ENCODE assay signal across 14 cellular contexts in genomic region chr9:136806067-136806466, GRCh38. TPM values are rescaled to one million over a fixed set of nuclear protein-coding genes. Genes with fewer than 3 reads are reported as not detected.
DNase-seq lines count a peak whose midpoint lies in the region; ATAC-seq and TF ChIP-seq lines count a peak whose summit lies in the region.
"Had no signal": no experiment of that assay in that cellular context is flagged by ENCODE, and none has a peak within 500 bp of the region (broad histone marks: within the 10 kb centered on the region; RNA-seq: fewer than 3 reads in every experiment).

No MANE protein-coding gene starts in this region.

- H3K4me3 Mint-ChIP-seq in GM23338, result peak overlapping the region; percentile 88
- H3K4me3 Mint-ChIP-seq in activated T-helper 2 cell treated with anti-CD3 and anti-CD28 coated beads, Interferon-gamma antibody, Interleukin-2, Interleukin-4, amounts not matched to agents 10 μg/mL and 5 μg/mL and 100 μg/mL, durations not matched to agents 14 hours and 24 hours and 36 hours (ENCODE audit: low read depth), result peak overlapping the region; percentile 85
- peak overlapping the region; percentile 78 to 92 (median 90) for H3K4me3 Mint-ChIP-seq in naive thymus-derived CD4-positive, alpha-beta T cell

- POLR2A ChIA-PET in naive thymus-derived CD4-positive, alpha-beta T cell (lab: Charles Lee), result interaction anchor here (0.7 to 4.7 kb wide), 4 partner anchors 14 to 262 kb away, joined by 3 to 38 read pairs (median 4); partner anchors contain the start of genes TMEM141 and TRAF2

- TF ChIP-seq CTCF in GM23338 (conservative IDR thresholded peaks at IDR 0.05; ENCODE audit: low read depth in 2 of 2) (no peak), stomach (IDR thresholded peaks at IDR 0.05) (no peak)

- intact Hi-C loops in activated T-helper 2 cell treated with anti-CD3 and anti-CD28 coated beads, Interferon-gamma antibody, Interleukin-2, Interleukin-4, amounts not matched to agents 10 μg/mL and 5 μg/mL and 100 μg/mL, durations not matched to agents 14 hours and 24 hours and 36 hours (cut with micrococcal nuclease), result loop anchor here (5.0 kb wide), 1 partner anchor 41 kb away; the partner anchor contains the start of gene PHPT1
- intact Hi-C loops in naive thymus-derived CD4-positive, alpha-beta T cell (cut with micrococcal nuclease), result loop anchor here (2.0 to 5.0 kb wide), 3 partner anchors 61 to 136 kb away; partner anchors contain the start of genes EDF1 (in 1 of the 2), FBXW5 (in 1 of the 2) and TRAF2 (in 1 of the 2)
- intact Hi-C loops in stomach (cut with DNase I; ENCODE audit: low total_unique reads), result no loop called here

- H3K4me1 ChIP-seq in BLaER1 (peaks cover 60% of the 10 kb centered on the region), GM23338 (ENCODE audit: insufficient read depth) (peaks cover 11% of the 10 kb centered on the region; the same call in 1 of the 2 replicates), stomach (peaks cover 30 to 52% (median 46%) of the 10 kb centered on the region in 4 donors)
- peaks cover 20 to 31% of the 10 kb centered on the region in 2 donors for H3K4me1 ChIP-seq in naive thymus-derived CD4-positive, alpha-beta T cell (ENCODE audit: control insufficient read depth in 2 of 2, insufficient read depth in 2 of 2, low read length in 2 of 2)

- no peak for TF ChIP-seq EP300 in stomach (IDR thresholded peaks at IDR 0.05)

- no peaks in the 10 kb centered on the region; the same call in 2 of the 3 replicates for H3K9me3 Mint-ChIP-seq in GM23338
- no peaks in the 10 kb centered on the region for H3K9me3 Mint-ChIP-seq in activated T-helper 2 cell treated with anti-CD3 and anti-CD28 coated beads, Interferon-gamma antibody, Interleukin-2, Interleukin-4, amounts not matched to agents 10 μg/mL and 5 μg/mL and 100 μg/mL, durations not matched to agents 14 hours and 24 hours and 36 hours
- no peaks in the 10 kb centered on the region for H3K9me3 Mint-ChIP-seq in naive thymus-derived CD4-positive, alpha-beta T cell

- H3K4me2 ChIP-seq in BLaER1 (peak overlapping the region; percentile 97), GM23338 (no peak overlapping the region)

- H3K9me3 ChIP-seq in BLaER1 (no peaks in the 10 kb centered on the region), stomach (no peaks in the 10 kb centered on the region)
- H3K9me3 ChIP-seq in naive thymus-derived CD4-positive, alpha-beta T cell (ENCODE audit: control insufficient read depth in 2 of 3, low read length in 3 of 3), result no peaks in the 10 kb centered on the region
- H3K9me3 ChIP-seq: adrenal gland had no signal

- peak overlapping the region; percentile 99; the same call in 1 of the 2 replicates for H3K9ac ChIP-seq in BLaER1

- H3K27me3 Mint-ChIP-seq in GM23338 (ENCODE audit: insufficient read depth, low read depth, poor library complexity), result peaks cover 31% of the 10 kb centered on the region
- peaks cover 7% of the 10 kb centered on the region for H3K27me3 Mint-ChIP-seq in activated T-helper 2 cell treated with anti-CD3 and anti-CD28 coated beads, Interferon-gamma antibody, Interleukin-2, Interleukin-4, amounts not matched to agents 10 μg/mL and 5 μg/mL and 100 μg/mL, durations not matched to agents 14 hours and 24 hours and 36 hours (ENCODE audit: low read depth)
- H3K27me3 Mint-ChIP-seq in naive thymus-derived CD4-positive, alpha-beta T cell, result peaks cover 0 to 13% (median 0%) of the 10 kb centered on the region in 5 donors

- no peaks in the 10 kb centered on the region for H3K27me3 ChIP-seq in BLaER1
- no peaks in the 10 kb centered on the region for H3K27me3 ChIP-seq in GM23338 (ENCODE audit: insufficient read depth)
- no peaks in the 10 kb centered on the region for H3K27me3 ChIP-seq in naive thymus-derived CD4-positive, alpha-beta T cell (ENCODE audit: control insufficient read depth in 2 of 2, insufficient read depth in 2 of 2, low read length in 2 of 2)
- H3K27me3 ChIP-seq in stomach, result peaks cover 0 to 17% (median 3%) of the 10 kb centered on the region in 3 donors
- H3K27me3 ChIP-seq: adrenal gland had no signal

- peaks cover 24% of the 10 kb centered on the region for H3K36me3 Mint-ChIP-seq in GM23338 (ENCODE audit: low read depth)
- peaks cover 23% of the 10 kb centered on the region for H3K36me3 Mint-ChIP-seq in activated T-helper 2 cell treated with anti-CD3 and anti-CD28 coated beads, Interferon-gamma antibody, Interleukin-2, Interleukin-4, amounts not matched to agents 10 μg/mL and 5 μg/mL and 100 μg/mL, durations not matched to agents 14 hours and 24 hours and 36 hours (ENCODE audit: low read depth)
- peaks cover 0 to 10% (median 3%) of the 10 kb centered on the region in 5 donors for H3K36me3 Mint-ChIP-seq in naive thymus-derived CD4-positive, alpha-beta T cell

- peaks cover 27% of the 10 kb centered on the region for H3K79me2 ChIP-seq in GM23338 (replicated peaks; ENCODE audit: insufficient read depth)

- TF ChIP-seq POLR2A in stomach (IDR thresholded peaks at IDR 0.05), result no peak

- peaks cover 54% of the 10 kb centered on the region for H3K36me3 ChIP-seq in BLaER1
- no peaks in the 10 kb centered on the region for H3K36me3 ChIP-seq in GM23338 (ENCODE audit: insufficient read depth)
- peaks cover 0 to 7% (median 0%) of the 10 kb centered on the region in 3 experiments for H3K36me3 ChIP-seq in naive thymus-derived CD4-positive, alpha-beta T cell (ENCODE audit: control insufficient read depth in 2 of 3, insufficient read depth in 3 of 3, low read length in 3 of 3)
- peaks cover 0 to 24% (median 7%) of the 10 kb centered on the region in 4 donors for H3K36me3 ChIP-seq in stomach
- H3K36me3 ChIP-seq: adrenal gland had no signal

- no peaks in the 10 kb centered on the region for H3K9me2 ChIP-seq in GM23338 (ENCODE audit: insufficient read depth)

- CTCF ChIA-PET in naive thymus-derived CD4-positive, alpha-beta T cell (lab: Charles Lee), result interaction anchor here (1.7 kb wide), 1 partner anchor 13 kb away, joined by 9 read pairs; no protein-coding TSS in a partner anchor

- no peak overlapping the region for H2AFZ ChIP-seq in GM23338

- DNase-seq in GM23338 (ENCODE audit: low spot score), result no peak
- no peak for DNase-seq in activated T-helper 2 cell treated with anti-CD3 and anti-CD28 coated beads, Interferon-gamma antibody, Interleukin-2, Interleukin-4, amounts not matched to agents 10 μg/mL and 5 μg/mL and 100 μg/mL, durations not matched to agents 14 hours and 24 hours and 36 hours (ENCODE audit: low spot score)
- DNase-seq in naive thymus-derived CD4-positive, alpha-beta T cell, result peak in 1 of 9 donors; percentile 19
- DNase-seq in stomach, result no peak
- DNase-seq in H4 (ENCODE audit: low spot score), result no peak
- no peak for DNase-seq in NCI-H187 treated with DMSO at 0.1 percent for 48 hours (lab: John Stamatoyannopoulos, UW)
- DNase-seq: hippocampal formation; NCI-H1436 treated with DMSO at 0.1 percent for 48 hours; stimulated activated CD4-positive, alpha-beta T cell treated with anti-CD3 and anti-CD28 coated beads, Interleukin-15, amount 100 ng/mL, for 24 hours had no signal

- no peak overlapping the region for H3K4me3 ChIP-seq in BLaER1
- no peak overlapping the region for H3K4me3 ChIP-seq in GM23338
- no peak overlapping the region for H3K4me3 ChIP-seq in naive thymus-derived CD4-positive, alpha-beta T cell (ENCODE audit: low read length)
- H3K4me3 ChIP-seq in stomach, result no peak overlapping the region
- H3K4me3 ChIP-seq: adrenal gland had no signal

- 0 out of 2 replicates have a peak, but pooled peaks cover 6% of the 10 kb centered on the region for H3F3A ChIP-seq in GM23338 (replicated peaks; ENCODE audit: low read depth)

- H3K27ac Mint-ChIP-seq in GM23338, result no peak overlapping the region
- H3K27ac Mint-ChIP-seq in activated T-helper 2 cell treated with anti-CD3 and anti-CD28 coated beads, Interferon-gamma antibody, Interleukin-2, Interleukin-4, amounts not matched to agents 10 μg/mL and 5 μg/mL and 100 μg/mL, durations not matched to agents 14 hours and 24 hours and 36 hours, result no peak overlapping the region
- H3K27ac Mint-ChIP-seq in naive thymus-derived CD4-positive, alpha-beta T cell, result peak overlapping the region in 4 of 9 donors; percentile 51 to 94 (median 77)

- 89 to 99% (median 97%) methylated on average over 4 to 10 of the region's 10 CpGs for WGBS in stomach, 5 donors

- peaks cover 23% of the 10 kb centered on the region for H3K4me1 Mint-ChIP-seq in GM23338
- peaks cover 21% of the 10 kb centered on the region for H3K4me1 Mint-ChIP-seq in activated T-helper 2 cell treated with anti-CD3 and anti-CD28 coated beads, Interferon-gamma antibody, Interleukin-2, Interleukin-4, amounts not matched to agents 10 μg/mL and 5 μg/mL and 100 μg/mL, durations not matched to agents 14 hours and 24 hours and 36 hours (ENCODE audit: low read depth)
- peaks cover 22 to 46% (median 32%) of the 10 kb centered on the region in 7 donors for H3K4me1 Mint-ChIP-seq in naive thymus-derived CD4-positive, alpha-beta T cell

- H4K20me1 ChIP-seq in BLaER1 (peaks cover 31% of the 10 kb centered on the region), GM23338 (replicated peaks; ENCODE audit: insufficient read depth) (peaks cover 20% of the 10 kb centered on the region)

- no peak for ATAC-seq in GM23338
- no peak for ATAC-seq in naive thymus-derived CD4-positive, alpha-beta T cell
- ATAC-seq in GM21825 (IDR thresholded peaks at IDR 0.05; ENCODE audit: unreplicated experiment), result no peak
- ATAC-seq: GM12878 had no signal

- H3K27ac ChIP-seq in BLaER1 (no peak overlapping the region), GM23338 (ENCODE audit: low read depth) (no peak overlapping the region), stomach (no peak overlapping the region)
- no peak overlapping the region for H3K27ac ChIP-seq in naive thymus-derived CD4-positive, alpha-beta T cell (ENCODE audit: low read depth, low read length)
- H3K27ac ChIP-seq: adrenal gland had no signal

RNA-seq across cellular contexts. Expression of gene RABL6, which starts 1.7 kb away (rescaled TPM):
- 117 and 127 TPM in 2 replicates for total RNA-seq in GM23338 (2014; rRNA removed; shearing (Covaris generic))
- 59.1 and 66.7 TPM in 2 replicates for polyA plus RNA-seq in GM23338 (2016; fragmentation: Nextera tagmentation; extraction: Ambion mirVana)
- 108 and 111 TPM in 2 replicates for total RNA-seq in activated T-helper 2 cell treated with anti-CD3 and anti-CD28 coated beads, Interferon-gamma antibody, Interleukin-2, Interleukin-4, amounts not matched to agents 10 μg/mL and 5 μg/mL and 100 μg/mL, durations not matched to agents 14 hours and 24 hours and 36 hours
- total RNA-seq in naive thymus-derived CD4-positive, alpha-beta T cell, result 100 to 1,000 TPM in 1 of 5 experiments, 10 to 100 TPM in 4; 59.6 to 100 (median 60.9) TPM
- polyA plus RNA-seq in naive thymus-derived CD4-positive, alpha-beta T cell, result 10 to 100 TPM in 1 of 2 donors, 1 to 10 TPM in 1; 9.4 to 17.4 TPM
- 100 to 1,000 TPM in 1 of 5 donors, 10 to 100 TPM in 4; 47.4 to 615 (median 65.1) TPM for total RNA-seq in stomach
- polyA plus RNA-seq in stomach, result 10 to 100 TPM; 54.2 to 82.1 (median 56.0) TPM
- total RNA-seq in H4 (2014; rRNA removed; shearing (Covaris generic)), result 23.6 and 35.0 TPM in 2 replicates

RNA-seq across cellular contexts. Expression of gene CCDC183, which starts 9.9 kb away (rescaled TPM):
- 1.1 and 2.9 TPM in 2 replicates for total RNA-seq in GM23338 (2014; rRNA removed; shearing (Covaris generic))
- polyA plus RNA-seq in GM23338 (2016; fragmentation: Nextera tagmentation; extraction: Ambion mirVana) (1.2 and 1.6 TPM in 2 replicates), stomach (1 to 10 TPM; 1.9 to 5.8 (median 3.5) TPM)
- 0.11 TPM in 1 of 2 replicates, not detected in the other for total RNA-seq in activated T-helper 2 cell treated with anti-CD3 and anti-CD28 coated beads, Interferon-gamma antibody, Interleukin-2, Interleukin-4, amounts not matched to agents 10 μg/mL and 5 μg/mL and 100 μg/mL, durations not matched to agents 14 hours and 24 hours and 36 hours
- 1 to 10 TPM in 4 of 5 experiments, under 1 TPM in 1; 0.36 to 6.6 (median 3.0) TPM for total RNA-seq in naive thymus-derived CD4-positive, alpha-beta T cell
- under 1 TPM; 0.35 to 0.62 TPM for polyA plus RNA-seq in naive thymus-derived CD4-positive, alpha-beta T cell
- 10 to 100 TPM in 1 of 5 donors, 1 to 10 TPM in 4; 1.2 to 53.0 (median 6.2) TPM for total RNA-seq in stomach
- total RNA-seq in H4 (2014; rRNA removed; shearing (Covaris generic)), result 0.47 TPM in 1 of 2 replicates, not detected in the other
- total RNA-seq: GM12878 had no signal

RNA-seq across cellular contexts. Expression of gene TMEM141, which starts 14.9 kb away (rescaled TPM):
- total RNA-seq in GM23338 (2014; rRNA removed; shearing (Covaris generic)), result 57.0 and 71.4 TPM in 2 replicates
- polyA plus RNA-seq in GM23338 (2016; fragmentation: Nextera tagmentation; extraction: Ambion mirVana), result 90.0 and 90.5 TPM in 2 replicates
- 34.4 and 34.7 TPM in 2 replicates for total RNA-seq in activated T-helper 2 cell treated with anti-CD3 and anti-CD28 coated beads, Interferon-gamma antibody, Interleukin-2, Interleukin-4, amounts not matched to agents 10 μg/mL and 5 μg/mL and 100 μg/mL, durations not matched to agents 14 hours and 24 hours and 36 hours
- total RNA-seq in naive thymus-derived CD4-positive, alpha-beta T cell, result 10 to 100 TPM; 27.2 to 54.9 (median 36.2) TPM
- 10 to 100 TPM; 28.2 to 30.6 TPM for polyA plus RNA-seq in naive thymus-derived CD4-positive, alpha-beta T cell
- total RNA-seq in stomach, result 100 to 1,000 TPM in 1 of 5 donors, 10 to 100 TPM in 4; 11.1 to 152 (median 64.5) TPM
- 100 to 1,000 TPM; 139 to 219 (median 195) TPM for polyA plus RNA-seq in stomach
- 87.0 and 93.0 TPM in 2 replicates for total RNA-seq in H4 (2014; rRNA removed; shearing (Covaris generic))

RNA-seq across cellular contexts. Expression of gene AJM1, which starts 36.2 kb away (rescaled TPM):
- total RNA-seq in GM23338 (2014; rRNA removed; shearing (Covaris generic)), result 0.12 and 0.49 TPM in 2 replicates
- polyA plus RNA-seq in GM23338 (2016; fragmentation: Nextera tagmentation; extraction: Ambion mirVana), result 0.28 and 0.36 TPM in 2 replicates
- 5.0 and 5.1 TPM in 2 replicates for total RNA-seq in activated T-helper 2 cell treated with anti-CD3 and anti-CD28 coated beads, Interferon-gamma antibody, Interleukin-2, Interleukin-4, amounts not matched to agents 10 μg/mL and 5 μg/mL and 100 μg/mL, durations not matched to agents 14 hours and 24 hours and 36 hours
- 1 to 10 TPM in 3 of 5 experiments, under 1 TPM in 2; 0.81 to 7.5 (median 1.8) TPM for total RNA-seq in naive thymus-derived CD4-positive, alpha-beta T cell
- under 1 TPM in 1 of 2 donors, not detected in 1; 0.04 TPM for polyA plus RNA-seq in naive thymus-derived CD4-positive, alpha-beta T cell
- 10 to 100 TPM in 2 of 5 donors, 1 to 10 TPM in 3; 1.4 to 37.4 (median 9.3) TPM for total RNA-seq in stomach
- 1 to 10 TPM in 2 of 3 donors, under 1 TPM in 1; 0.46 to 3.3 (median 1.5) TPM for polyA plus RNA-seq in stomach
- 0.06 and 0.21 TPM in 2 replicates for total RNA-seq in H4 (2014; rRNA removed; shearing (Covaris generic))

RNA-seq across cellular contexts. Expression of gene LCN15, which starts 41.7 kb away (rescaled TPM):
- total RNA-seq in GM23338 (2014; rRNA removed; shearing (Covaris generic)), result 0.54 and 0.90 TPM in 2 replicates
- polyA plus RNA-seq in GM23338 (2016; fragmentation: Nextera tagmentation; extraction: Ambion mirVana) (0.76 and 1.2 TPM in 2 replicates), stomach (not detected)
- not detected in 2 replicates for total RNA-seq in activated T-helper 2 cell treated with anti-CD3 and anti-CD28 coated beads, Interferon-gamma antibody, Interleukin-2, Interleukin-4, amounts not matched to agents 10 μg/mL and 5 μg/mL and 100 μg/mL, durations not matched to agents 14 hours and 24 hours and 36 hours
- total RNA-seq in naive thymus-derived CD4-positive, alpha-beta T cell, result not detected
- polyA plus RNA-seq in naive thymus-derived CD4-positive, alpha-beta T cell, result not detected
- not detected for total RNA-seq in stomach
- not detected in 2 replicates for total RNA-seq in H4 (2014; rRNA removed; shearing (Covaris generic))
- total RNA-seq: adrenal gland, GM12878, mucosa of gallbladder had no signal
- polyA plus RNA-seq: adrenal gland had no signal
